Comparison of ENCODE assay signal across 15 cellular contexts in the genomic region with DNA sequence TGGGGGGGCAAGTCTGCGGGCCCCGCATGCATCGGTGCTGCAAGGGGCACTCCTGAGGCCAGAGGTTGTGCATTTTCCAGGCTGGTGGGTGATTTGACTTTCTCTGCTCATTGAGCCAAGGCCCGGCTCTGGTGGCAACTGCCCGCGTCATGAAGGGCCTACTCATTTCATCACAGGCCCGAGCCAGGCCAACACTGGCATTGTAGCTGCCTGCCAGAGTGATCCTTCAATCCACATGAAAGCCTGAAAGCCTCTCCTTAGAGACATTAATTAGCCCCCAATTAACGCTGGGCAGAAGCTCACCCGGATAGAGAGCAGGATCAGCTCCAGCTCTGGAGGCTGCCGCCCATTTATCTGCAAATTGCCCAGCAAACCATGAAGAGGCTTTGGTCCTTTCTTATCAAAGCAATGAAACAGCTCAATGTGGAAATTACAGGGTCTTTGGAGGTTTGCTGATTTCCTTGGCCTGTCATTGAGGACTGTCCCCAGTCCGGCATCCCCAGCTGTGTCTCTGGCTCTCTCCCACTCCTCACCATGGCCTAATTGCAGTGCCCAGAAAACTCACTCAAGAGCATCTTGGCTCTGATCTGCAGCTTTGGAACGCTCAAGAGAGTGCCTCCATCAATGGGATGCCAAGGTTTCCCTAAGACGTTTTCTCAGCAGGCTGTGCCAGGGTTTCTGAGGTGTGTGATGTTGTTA. TPM values are rescaled to one million over a fixed set of nuclear protein-coding genes. Genes with fewer than 3 reads are reported as not detected.
"Had no signal": no experiment of that assay in that cellular context is flagged by ENCODE, and none has a peak within 500 bp of the region (broad histone marks: within the 10 kb centered on the region; RNA-seq: fewer than 3 reads in every experiment).

No MANE protein-coding gene starts in this region.

- H3K4me1 ChIP-seq: right atrium auricular region, tibial artery, vagina had no signal

- H3K27ac Mint-ChIP-seq: activated CD4-positive, alpha-beta memory T cell treated with anti-CD3 and anti-CD28 coated beads for 36 hours; activated naive CD8-positive, alpha-beta T cell treated with anti-CD3 and anti-CD28 coated beads, Interleukin-2, amount 50 U/mL, for 24 hours; activated T-cell treated with anti-CD3 and anti-CD28 coated beads, Interleukin-2, amount 50 U/mL, for 72 hours; endodermal cell; nephron progenitor cell had no signal

- ATAC-seq: activated naive CD8-positive, alpha-beta T cell treated with anti-CD3 and anti-CD28 coated beads, Interleukin-2, amount 50 U/mL, for 24 hours; activated T-cell treated with anti-CD3 and anti-CD28 coated beads, Interleukin-2, amount 50 U/mL, for 72 hours; pancreas had no signal

- H3K4me3 Mint-ChIP-seq: activated CD4-positive, alpha-beta memory T cell treated with anti-CD3 and anti-CD28 coated beads for 36 hours; activated naive CD8-positive, alpha-beta T cell treated with anti-CD3 and anti-CD28 coated beads, Interleukin-2, amount 50 U/mL, for 24 hours; activated T-cell treated with anti-CD3 and anti-CD28 coated beads, Interleukin-2, amount 50 U/mL, for 72 hours; endodermal cell; nephron progenitor cell had no signal

- H3K27me3 ChIP-seq: pancreas, right atrium auricular region, vagina had no signal

- H3K9me3 ChIP-seq: pancreas, right atrium auricular region, tibial artery, vagina had no signal

- H3K27me3 Mint-ChIP-seq: activated naive CD8-positive, alpha-beta T cell treated with anti-CD3 and anti-CD28 coated beads, Interleukin-2, amount 50 U/mL, for 24 hours had no signal

- DNase-seq: activated CD4-positive, alpha-beta memory T cell treated with anti-CD3 and anti-CD28 coated beads for 36 hours; activated CD8-positive, alpha-beta memory T cell treated with anti-CD3 and anti-CD28 coated beads, Interleukin-2, amount 50 U/mL, for 4 hours; activated naive CD8-positive, alpha-beta T cell treated with anti-CD3 and anti-CD28 coated beads, Interleukin-2, amount 50 U/mL, for 24 hours; activated T-cell treated with anti-CD3 and anti-CD28 coated beads, Interleukin-2, amount 50 U/mL, for 72 hours; dermis blood vessel endothelial cell; endodermal cell; erythroblast; nephron progenitor cell; pancreas; T-helper 1 cell; tibial artery had no signal

- H3K9me3 Mint-ChIP-seq: activated CD4-positive, alpha-beta memory T cell treated with anti-CD3 and anti-CD28 coated beads for 36 hours; activated naive CD8-positive, alpha-beta T cell treated with anti-CD3 and anti-CD28 coated beads, Interleukin-2, amount 50 U/mL, for 24 hours had no signal

- H3K4me1 Mint-ChIP-seq: activated naive CD8-positive, alpha-beta T cell treated with anti-CD3 and anti-CD28 coated beads, Interleukin-2, amount 50 U/mL, for 24 hours; endodermal cell had no signal

- H3K36me3 Mint-ChIP-seq: activated CD4-positive, alpha-beta memory T cell treated with anti-CD3 and anti-CD28 coated beads for 36 hours had no signal

- H3K27ac ChIP-seq: pancreas, right atrium auricular region, skin epidermis, tibial artery, vagina, VCaP had no signal

RNA-seq across cellular contexts. Expression of a gene that starts 50.4 kb away (rescaled TPM):
- total RNA-seq: activated CD4-positive, alpha-beta memory T cell treated with anti-CD3 and anti-CD28 coated beads for 36 hours; activated T-cell treated with anti-CD3 and anti-CD28 coated beads, Interleukin-2, amount 50 U/mL, for 72 hours had no signal
